In genomic region chr9:129078691-129079503, GRCh38 we compare ENCODE assay signal across 14 cellular contexts. TPM values are rescaled to one million over a fixed set of nuclear protein-coding genes. Genes with fewer than 3 reads are reported as not detected.
A peak's percentile ranks its signal among the peaks of the same experiment; 100 is the strongest.
DNase-seq lines count a peak whose midpoint lies in the region; ATAC-seq and TF ChIP-seq lines count a peak whose summit lies in the region.
"Had no signal": no experiment of that assay in that cellular context is flagged by ENCODE, and none has a peak within 500 bp of the region (broad histone marks: within the 10 kb centered on the region; RNA-seq: fewer than 3 reads in every experiment).

No MANE protein-coding gene starts in this region.

- H3K4me2 ChIP-seq in SU-DHL-6 (ENCODE audit: low read depth, low read length, poor library complexity, severe bottlenecking) (peak overlapping the region; percentile 11), osteoblast (ENCODE audit: insufficient read depth, low read length) (no peak overlapping the region)

- peaks cover 19% of the 10 kb centered on the region for H3K4me1 Mint-ChIP-seq in activated CD4-positive, alpha-beta T cell treated with anti-CD3 and anti-CD28 coated beads, Interleukin-2, amount 10 ng/mL, durations not matched to agents 24 days and 14 days
- H3K4me1 Mint-ChIP-seq in glutamatergic neuron (ENCODE audit: low read depth, unreplicated experiment), result peaks cover 5% of the 10 kb centered on the region

- no peak for ATAC-seq in upper lobe of right lung
- ATAC-seq: PC-3 had no signal

- H3K4me1 ChIP-seq in osteoblast (ENCODE audit: insufficient read depth, low read length), result peaks cover 14% of the 10 kb centered on the region
- peaks cover 19% of the 10 kb centered on the region for H3K4me1 ChIP-seq in upper lobe of right lung

- DNase-seq in activated CD4-positive, alpha-beta T cell treated with anti-CD3 and anti-CD28 coated beads, Interleukin-2, amount 10 ng/mL, durations not matched to agents 24 days and 14 days, result no peak
- DNase-seq in activated CD4-positive, alpha-beta T cell treated with anti-CD3 and anti-CD28 coated beads for 4 hours, result no peak
- DNase-seq in glutamatergic neuron, result no peak
- peak; percentile 69 for DNase-seq in osteoblast (ENCODE audit: insufficient read length, low spot score, missing footprints)
- no peak for DNase-seq in upper lobe of right lung
- DNase-seq in stimulated activated CD8-positive, alpha-beta memory T cell treated with anti-CD3 and anti-CD28 coated beads, Interleukin-4, amount 100 ng/mL, for 48 hours, result no peak
- DNase-seq in EL, result no peak
- DNase-seq: NCI-H1092 treated with DMSO at 0.1 percent for 48 hours, NCI-H446 treated with DMSO at 0.1 percent for 48 hours, PC-3, spleen, T-helper 9 cell, uterus had no signal

- no peaks in the 10 kb centered on the region for H3K27me3 Mint-ChIP-seq in activated CD4-positive, alpha-beta T cell treated with anti-CD3 and anti-CD28 coated beads, Interleukin-2, amount 10 ng/mL, durations not matched to agents 24 days and 14 days
- no peaks in the 10 kb centered on the region for H3K27me3 Mint-ChIP-seq in glutamatergic neuron (ENCODE audit: unreplicated experiment)

- intact Hi-C loops in activated CD4-positive, alpha-beta T cell treated with anti-CD3 and anti-CD28 coated beads, Interleukin-2, amount 10 ng/mL, durations not matched to agents 24 days and 14 days (cut with micrococcal nuclease), result no loop called here
- intact Hi-C loops in upper lobe of right lung (cut with DNase I), result no loop called here

- H3K9me3 ChIP-seq in SU-DHL-6 (ENCODE audit: insufficient read depth, low read length), result no peaks in the 10 kb centered on the region
- no peaks in the 10 kb centered on the region for H3K9me3 ChIP-seq in osteoblast (ENCODE audit: low read depth, low read length)
- H3K9me3 ChIP-seq in upper lobe of right lung, result no peaks in the 10 kb centered on the region
- H3K9me3 ChIP-seq: spleen, uterus had no signal

- H3K79me2 ChIP-seq in SU-DHL-6 (ENCODE audit: insufficient read depth, low read length), result peaks cover 26% of the 10 kb centered on the region
- peaks cover 26% of the 10 kb centered on the region for H3K79me2 ChIP-seq in osteoblast (ENCODE audit: insufficient read depth, low read length)

- no peak overlapping the region for H2AFZ ChIP-seq in SU-DHL-6 (ENCODE audit: low read depth, low read length, severe bottlenecking)
- no peak overlapping the region for H2AFZ ChIP-seq in osteoblast (ENCODE audit: low read length)

- H3K4me3 Mint-ChIP-seq in activated CD4-positive, alpha-beta T cell treated with anti-CD3 and anti-CD28 coated beads, Interleukin-2, amount 10 ng/mL, durations not matched to agents 24 days and 14 days, result peak overlapping the region; percentile 95
- H3K4me3 Mint-ChIP-seq in glutamatergic neuron (ENCODE audit: unreplicated experiment), result peak overlapping the region; percentile 57

- H4K20me1 ChIP-seq in SU-DHL-6 (ENCODE audit: low read depth, low read length) (no peaks in the 10 kb centered on the region), osteoblast (ENCODE audit: insufficient read depth, low read length) (peaks cover 5% of the 10 kb centered on the region)

- no peaks in the 10 kb centered on the region for H3K27me3 ChIP-seq in SU-DHL-6 (ENCODE audit: low read length)
- no peaks in the 10 kb centered on the region for H3K27me3 ChIP-seq in osteoblast (ENCODE audit: insufficient read depth, low read length)
- no peaks in the 10 kb centered on the region for H3K27me3 ChIP-seq in upper lobe of right lung
- H3K27me3 ChIP-seq: spleen, uterus had no signal

- no peaks in the 10 kb centered on the region for H3K9me2 ChIP-seq in SU-DHL-6 (replicated peaks; ENCODE audit: insufficient read depth, low read length)

- H3K9ac ChIP-seq in SU-DHL-6 (ENCODE audit: low read length), result no peak overlapping the region

- no peaks in the 10 kb centered on the region for H3K9me3 Mint-ChIP-seq in activated CD4-positive, alpha-beta T cell treated with anti-CD3 and anti-CD28 coated beads, Interleukin-2, amount 10 ng/mL, durations not matched to agents 24 days and 14 days
- H3K9me3 Mint-ChIP-seq in glutamatergic neuron (ENCODE audit: unreplicated experiment), result peaks cover 3% of the 10 kb centered on the region

- no peaks in the 10 kb centered on the region for H3K36me3 Mint-ChIP-seq in activated CD4-positive, alpha-beta T cell treated with anti-CD3 and anti-CD28 coated beads, Interleukin-2, amount 10 ng/mL, durations not matched to agents 24 days and 14 days (ENCODE audit: low read depth)
- H3K36me3 Mint-ChIP-seq in glutamatergic neuron (ENCODE audit: unreplicated experiment), result no peaks in the 10 kb centered on the region

- no peaks in the 10 kb centered on the region for H3F3A ChIP-seq in SU-DHL-6 (ENCODE audit: insufficient read depth)

- no peak overlapping the region for H3K27ac Mint-ChIP-seq in activated CD4-positive, alpha-beta T cell treated with anti-CD3 and anti-CD28 coated beads, Interleukin-2, amount 10 ng/mL, durations not matched to agents 24 days and 14 days
- H3K27ac Mint-ChIP-seq in glutamatergic neuron (ENCODE audit: unreplicated experiment), result no peak overlapping the region

- no peak overlapping the region for H3K4me3 ChIP-seq in SU-DHL-6 (ENCODE audit: insufficient read depth, low read length, poor library complexity, severe bottlenecking)
- no peak overlapping the region for H3K4me3 ChIP-seq in osteoblast (ENCODE audit: insufficient read depth, low read length)
- no peak overlapping the region for H3K4me3 ChIP-seq in upper lobe of right lung
- H3K4me3 ChIP-seq: spleen, uterus had no signal

- no peaks in the 10 kb centered on the region for H3K36me3 ChIP-seq in SU-DHL-6 (ENCODE audit: low read length)
- H3K36me3 ChIP-seq in osteoblast (ENCODE audit: insufficient read depth, low read length), result no peaks in the 10 kb centered on the region
- no peaks in the 10 kb centered on the region for H3K36me3 ChIP-seq in upper lobe of right lung
- H3K36me3 ChIP-seq: uterus had no signal

- TF ChIP-seq CTCF in SU-DHL-6 (IDR thresholded peaks at IDR 0.05; ENCODE audit: insufficient read depth, low read length, poor library complexity, severe bottlenecking) (no peak), glutamatergic neuron (IDR thresholded peaks at IDR 0.05; ENCODE audit: partially characterized antibody, unreplicated experiment) (no peak), osteoblast (IDR thresholded peaks at IDR 0.05; ENCODE audit: extremely low read depth, low read depth, low read length) (no peak), upper lobe of right lung (IDR thresholded peaks at IDR 0.05) (no peak)

- H3K27ac ChIP-seq in SU-DHL-6 (ENCODE audit: low read depth, low read length), result no peak overlapping the region
- no peak overlapping the region for H3K27ac ChIP-seq in osteoblast (ENCODE audit: low read depth, low read length)
- H3K27ac ChIP-seq in upper lobe of right lung, result no peak overlapping the region
- H3K27ac ChIP-seq: spleen, uterus had no signal

RNA-seq across cellular contexts. Expression of gene DOLPP1, which starts 2.0 kb away (rescaled TPM):
- total RNA-seq in activated CD4-positive, alpha-beta T cell treated with anti-CD3 and anti-CD28 coated beads, Interleukin-2, amount 10 ng/mL, durations not matched to agents 24 days and 14 days, result 24.7 and 24.8 TPM in 2 replicates
- total RNA-seq in glutamatergic neuron (ENCODE audit: unreplicated experiment) (44.2 TPM), osteoblast (10.3 and 10.5 TPM in 2 replicates), upper lobe of right lung (13.2 TPM)

RNA-seq across cellular contexts. Expression of gene CRAT, which starts 31.7 kb away (rescaled TPM):
- 8.6 and 11.4 TPM in 2 replicates for total RNA-seq in activated CD4-positive, alpha-beta T cell treated with anti-CD3 and anti-CD28 coated beads, Interleukin-2, amount 10 ng/mL, durations not matched to agents 24 days and 14 days
- 95.8 TPM for total RNA-seq in glutamatergic neuron (ENCODE audit: unreplicated experiment)
- 64.8 and 79.6 TPM in 2 replicates for total RNA-seq in osteoblast
- 22.8 TPM for total RNA-seq in upper lobe of right lung

RNA-seq across cellular contexts. Expression of gene PTPA, which starts 32.3 kb away (rescaled TPM):
- total RNA-seq in activated CD4-positive, alpha-beta T cell treated with anti-CD3 and anti-CD28 coated beads, Interleukin-2, amount 10 ng/mL, durations not matched to agents 24 days and 14 days, result 104 and 107 TPM in 2 replicates
- total RNA-seq in glutamatergic neuron (ENCODE audit: unreplicated experiment), result 166 TPM
- total RNA-seq in osteoblast, result 64.8 and 73.5 TPM in 2 replicates
- 115 TPM for total RNA-seq in upper lobe of right lung

RNA-seq across cellular contexts. Expression of gene MIGA2, which starts 42.5 kb away (rescaled TPM):
- 43.3 and 44.3 TPM in 2 replicates for total RNA-seq in activated CD4-positive, alpha-beta T cell treated with anti-CD3 and anti-CD28 coated beads, Interleukin-2, amount 10 ng/mL, durations not matched to agents 24 days and 14 days
- total RNA-seq in glutamatergic neuron (ENCODE audit: unreplicated experiment), result 40.2 TPM
- total RNA-seq in osteoblast, result 21.2 and 22.4 TPM in 2 replicates
- 20.7 TPM for total RNA-seq in upper lobe of right lung

RNA-seq across cellular contexts. Expression of gene SH3GLB2, which starts 50.8 kb away (rescaled TPM):
- 69.6 and 73.9 TPM in 2 replicates for total RNA-seq in activated CD4-positive, alpha-beta T cell treated with anti-CD3 and anti-CD28 coated beads, Interleukin-2, amount 10 ng/mL, durations not matched to agents 24 days and 14 days
- total RNA-seq in glutamatergic neuron (ENCODE audit: unreplicated experiment) (143 TPM), osteoblast (37.3 and 38.6 TPM in 2 replicates), upper lobe of right lung (88.4 TPM)
